Comparison of ENCODE assay signal across 1 cellular context in the genomic region with DNA sequence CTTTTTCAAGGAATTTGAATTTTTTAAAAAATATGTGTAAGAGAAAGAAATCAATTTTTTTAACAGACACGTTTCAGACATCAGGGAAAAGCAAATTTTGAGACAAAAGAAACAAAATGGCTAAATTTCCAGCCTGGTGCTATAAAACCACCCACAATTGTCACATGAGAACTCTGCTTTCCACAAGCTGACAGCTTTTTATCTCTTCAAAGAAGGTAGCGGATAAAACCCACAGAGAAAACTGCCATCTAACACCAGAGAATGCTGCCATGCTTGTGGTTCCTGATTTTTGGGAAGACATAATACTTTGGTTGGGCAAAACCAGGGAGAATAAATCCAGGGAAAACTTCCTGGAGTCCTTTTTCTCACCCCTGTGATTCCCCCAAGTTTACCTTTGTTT.
TF ChIP-seq lines count a peak whose summit lies in the region.

No MANE protein-coding gene starts in this region.

TF ChIP-seq in HCT116, 20 proteins besides CTCF, POLR2A, EP300 and RAD21 (continued from another document):
- TF ChIP-seq ZFX (IDR thresholded peaks at IDR 0.05), result no peak
- no peak for TF ChIP-seq EGR1 (IDR thresholded peaks at IDR 0.05; ENCODE audit: low read depth)
- no peak for TF ChIP-seq JUND (IDR thresholded peaks at IDR 0.05)
- TF ChIP-seq YY1 (IDR thresholded peaks at IDR 0.05; ENCODE audit: extremely low read depth, insufficient replicate concordance, low read depth, low read length), result no peak
- TF ChIP-seq EZH2 (IDR thresholded peaks at IDR 0.05), result no peak
- TF ChIP-seq FOSL1 (IDR thresholded peaks at IDR 0.05; ENCODE audit: low read depth), result no peak
- TF ChIP-seq CBX3 (IDR thresholded peaks at IDR 0.05; ENCODE audit: low read depth), result no peak
- TF ChIP-seq, protein P1, sequence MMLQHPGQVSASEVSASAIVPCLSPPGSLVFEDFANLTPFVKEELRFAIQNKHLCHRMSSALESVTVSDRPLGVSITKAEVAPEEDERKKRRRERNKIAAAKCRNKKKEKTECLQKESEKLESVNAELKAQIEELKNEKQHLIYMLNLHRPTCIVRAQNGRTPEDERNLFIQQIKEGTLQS (IDR thresholded peaks at IDR 0.05), result no peak
- TF ChIP-seq EZH2phosphoT487 (IDR thresholded peaks at IDR 0.05; ENCODE audit: borderline replicate concordance), result no peak
- no peak for TF ChIP-seq POLR2AphosphoS5 (IDR thresholded peaks at IDR 0.05; ENCODE audit: low read depth, low read length)
- TF ChIP-seq CEBPB (IDR thresholded peaks at IDR 0.05; ENCODE audit: low read depth), result no peak
- TF ChIP-seq ELF1 (IDR thresholded peaks at IDR 0.05; ENCODE audit: borderline replicate concordance, low read depth), result no peak
- no peak for TF ChIP-seq TCF7L2 (IDR thresholded peaks at IDR 0.05; ENCODE audit: borderline replicate concordance, extremely low read depth, insufficient read depth, insufficient read length)
TF ChIP-seq in HCT116: peak in this region for 0.
